ENCODE assay signal across 12 cellular contexts in the genomic region with DNA sequence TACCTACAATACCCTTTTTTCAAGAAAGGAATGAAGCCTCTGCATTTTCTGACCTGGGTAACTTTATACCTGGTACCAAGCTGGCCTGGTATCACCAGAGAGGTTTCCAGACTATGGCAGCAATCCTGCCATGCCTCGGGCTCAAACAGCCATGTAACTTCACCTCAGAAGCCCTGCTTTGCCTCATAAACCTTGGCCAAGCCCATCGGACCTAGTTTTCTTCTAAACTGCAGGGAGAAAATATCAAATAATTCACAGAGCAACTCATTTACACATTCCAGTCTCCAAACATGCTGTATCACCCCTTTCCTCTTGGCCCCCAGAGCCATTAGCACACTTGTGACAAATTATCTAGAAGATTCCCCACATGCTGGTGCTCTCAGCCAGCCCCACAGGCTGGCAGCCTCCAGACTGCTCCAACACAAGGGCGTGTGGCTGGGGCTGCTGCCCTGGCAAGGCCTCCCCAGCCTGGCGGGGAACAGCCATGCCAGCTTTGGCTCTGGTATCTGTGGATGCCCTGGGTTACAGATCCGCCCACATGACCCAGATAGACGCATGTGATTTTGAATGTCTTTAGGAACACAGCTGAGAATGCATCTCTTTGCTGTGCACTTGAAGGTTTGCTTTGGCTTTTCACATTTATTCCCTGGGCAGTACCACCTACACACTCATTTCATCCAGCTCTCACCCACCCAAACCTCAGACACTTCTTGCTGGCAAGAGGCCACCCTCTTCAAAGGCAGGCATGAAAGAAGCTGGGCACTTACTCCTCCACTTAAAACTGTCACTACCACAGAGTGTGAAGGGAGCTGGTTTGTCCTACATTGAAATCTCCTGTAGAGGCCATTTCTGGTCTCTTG.
DNase-seq lines count a peak whose midpoint lies in the region; ATAC-seq, FAIRE-seq and TF ChIP-seq lines count a peak whose summit lies in the region.
"Had no signal": no experiment of that assay in that cellular context is flagged by ENCODE, and none has a peak within 500 bp of the region (broad histone marks: within the 10 kb centered on the region; RNA-seq: fewer than 3 reads in every experiment).

No MANE protein-coding gene starts in this region.

- H3K9me3 Mint-ChIP-seq in memory B cell: peaks cover 7% of the 10 kb centered on the region

- H3K27me3 ChIP-seq in GM12878 (replicated peaks in 1 of 2; ENCODE audit: control insufficient read depth in 2 of 2, insufficient read depth in 2 of 2, low read length in 1 of 2) (no peaks in the 10 kb centered on the region), subcutaneous abdominal adipose tissue (ENCODE audit: control insufficient read depth in 5 of 5, insufficient read depth in 4 of 5, low read length in 5 of 5) (no peaks in the 10 kb centered on the region)

- peaks cover 5% of the 10 kb centered on the region for H3K36me3 Mint-ChIP-seq in memory B cell

- peak overlapping the region; percentile 92 for H3K27ac ChIP-seq in KOPT-K1 (ENCODE audit: low read depth, low read length, poor library complexity, severe bottlenecking)
- no peak overlapping the region for H3K27ac ChIP-seq in GM12878 (ENCODE audit: control insufficient read depth, insufficient read depth)
- H3K27ac ChIP-seq in subcutaneous abdominal adipose tissue (ENCODE audit: low read depth, low read length): peak overlapping the region; percentile 82

- TF ChIP-seq RAD21 in GM12878 (IDR thresholded peaks at IDR 0.05; ENCODE audit: insufficient read depth, low read depth, low read length): no peak

- H3K9ac ChIP-seq in GM12878 (ENCODE audit: control insufficient read depth, insufficient read depth, low read length) (no peak overlapping the region), subcutaneous abdominal adipose tissue (ENCODE audit: low read length in 5 of 5) (peak overlapping the region in 1 of 5 donors; percentile 3)

- WGBS in GM12878 (ENCODE audit: insufficient coverage, insufficient replicate concordance, low lambda C conversion rate, missing lambda C conversion rate): 72% methylated on average over 6 of the region's 6 CpGs

- ATAC-seq in GM12878: peak; percentile 9; the same call in 1 of the 3 replicates
- ATAC-seq in memory B cell (ENCODE audit: low read depth): no peak
- ATAC-seq in SK-N-SH treated with all-trans-retinoic acid at 6 μM for 48 hours: no peak
- no peak for ATAC-seq in HG02870 (IDR thresholded peaks at IDR 0.05; ENCODE audit: unreplicated experiment)
- ATAC-seq: activated T-cell treated with anti-CD3 and anti-CD28 coated beads, Interleukin-2, amount 50 U/mL, for 4 hours had no signal

- no peak for DNase-seq in GM12878 (ENCODE audit: low read depth, low spot score)
- no peak for DNase-seq in memory B cell (ENCODE audit: low spot score in 2 of 2)
- DNase-seq in NCI-H2029 treated with DMSO at 0.1 percent for 48 hours (lab: John Stamatoyannopoulos, UW): no peak
- no peak for DNase-seq in NCI-H226
- DNase-seq: activated T-cell treated with anti-CD3 and anti-CD28 coated beads, Interleukin-2, amount 50 U/mL, for 4 hours; cortex of kidney; stimulated activated CD4-positive, alpha-beta T cell treated with anti-CD3 and anti-CD28 coated beads, Interleukin-4, amount 100 ng/mL, for 24 hours; trophoblast cell had no signal

- BruUV-seq in GM12878 (replicated peaks; lab: Mats Ljungman, UMichigan): no TSS peak

- H3K4me2 ChIP-seq in GM12878 (ENCODE audit: control insufficient read depth, insufficient read depth): no peak overlapping the region

- no peaks in the 10 kb centered on the region for H4K20me1 ChIP-seq in GM12878 (ENCODE audit: control insufficient read depth, insufficient read depth)

- H3K36me3 ChIP-seq in KOPT-K1 (ENCODE audit: insufficient read depth, low read length): no peaks in the 10 kb centered on the region
- no peaks in the 10 kb centered on the region for H3K36me3 ChIP-seq in GM12878 (ENCODE audit: control insufficient read depth in 2 of 2, insufficient read depth in 2 of 2, low read length in 1 of 2)
- no peaks in the 10 kb centered on the region for H3K36me3 ChIP-seq in subcutaneous abdominal adipose tissue (ENCODE audit: control insufficient read depth in 5 of 5, insufficient read depth in 5 of 5, low read length in 5 of 5)

- no peak overlapping the region for H3K4me3 ChIP-seq in GM12878
- H3K4me3 ChIP-seq in subcutaneous abdominal adipose tissue (ENCODE audit: low read depth in 1 of 5, low read length in 5 of 5): no peak overlapping the region

- H3K9me3 ChIP-seq in KOPT-K1 (ENCODE audit: insufficient read depth, low read length, poor library complexity, severe bottlenecking) (peaks cover 8% of the 10 kb centered on the region), GM12878 (replicated peaks; ENCODE audit: control insufficient read depth, insufficient read depth, low read length) (peaks cover 2% of the 10 kb centered on the region; the same call in 1 of the 3 replicates), subcutaneous abdominal adipose tissue (ENCODE audit: control insufficient read depth in 5 of 5, low read length in 5 of 5) (peaks cover 0 to 5% (median 3%) of the 10 kb centered on the region in 5 donors)

- no peak for TF ChIP-seq POLR2A in GM12878 (IDR thresholded peaks at IDR 0.05; ENCODE audit: low read depth, low read length)

- H3K4me1 ChIP-seq in GM12878 (ENCODE audit: control insufficient read depth, insufficient read depth, low read length): peaks cover 13% of the 10 kb centered on the region
- peaks cover 0 to 37% (median 32%) of the 10 kb centered on the region in 5 donors for H3K4me1 ChIP-seq in subcutaneous abdominal adipose tissue (ENCODE audit: control insufficient read depth in 5 of 5, insufficient read depth in 5 of 5, low read length in 5 of 5)

- POLR2A ChIA-PET in GM12878 (lab: Charles Lee): interaction anchor here (0.8 to 1.2 kb wide), 2 partner anchors 44 to 70 kb away, joined by 3 read pairs; partner anchors contain the start of gene BCAR3

- TF ChIP-seq CTCF in GM12878 (IDR thresholded peaks at IDR 0.05 in 2 of 3, conservative IDR thresholded peaks at IDR 0.05 in 1 of 3; ENCODE audit: control insufficient read depth in 2 of 3, extremely low read depth in 1 of 3, insufficient read depth in 1 of 3, low read depth in 3 of 3, low read length in 3 of 3): no peak

- H3K79me2 ChIP-seq in GM12878 (ENCODE audit: control insufficient read depth, insufficient read depth, low read length): no peaks in the 10 kb centered on the region

- no peaks in the 10 kb centered on the region for H3K27me3 Mint-ChIP-seq in memory B cell

- RAD21 ChIA-PET in GM12878 (lab: Charles Lee; ENCODE audit: unreplicated experiment): interaction anchor here (1.6 to 3.9 kb wide), 4 partner anchors 47 to 92 kb away, joined by 4 to 24 read pairs (median 14); partner anchors contain the start of gene BCAR3

- H3K27ac Mint-ChIP-seq in memory B cell: peak overlapping the region; percentile 92

- no peak for FAIRE-seq in GM12878 (lab: Jason Lieb, UNC)

- H3K4me3 Mint-ChIP-seq in memory B cell: peak overlapping the region; percentile 25
- H3K4me3 Mint-ChIP-seq: activated T-cell treated with anti-CD3 and anti-CD28 coated beads, Interleukin-2, amount 50 U/mL, for 4 hours had no signal

- CTCF ChIA-PET in GM12878 (lab: Yijun Ruan, JAX): interaction anchor here (1.0 to 4.4 kb wide), 8 partner anchors 7 to 447 kb away, joined by 3 to 26 read pairs (median 4); no protein-coding TSS in a partner anchor

- peak overlapping the region; percentile 24; the same call in 1 of the 2 replicates for H2AFZ ChIP-seq in GM12878 (ENCODE audit: control insufficient read depth, low read depth, low read length)

- peaks cover 22% of the 10 kb centered on the region for H3K4me1 Mint-ChIP-seq in memory B cell

- SMC1A ChIA-PET in GM12878 (lab: Charles Lee; ENCODE audit: uncharacterized antibody, unreplicated experiment): interaction anchor here (0.7 to 5.0 kb wide), 17 partner anchors 9 to 136 kb away, joined by 3 to 39 read pairs (median 4); partner anchors contain the start of gene BCAR3

- no peak for TF ChIP-seq EP300 in GM12878 (IDR thresholded peaks at IDR 0.05; ENCODE audit: borderline replicate concordance in 1 of 2, control insufficient read depth in 1 of 2, low read depth in 2 of 2, low read length in 2 of 2)

- intact Hi-C loops in GM12878 (cut with micrococcal nuclease; ENCODE audit: unreplicated experiment): no loop called here

- in situ Hi-C loops in GM12878 (cut with MboI): no loop called here

TF ChIP-seq in GM12878, 131 proteins besides CTCF, POLR2A, EP300 and RAD21:
- TF ChIP-seq GATAD2B (conservative IDR thresholded peaks at IDR 0.05; ENCODE audit: low read depth) (0 out of 2 replicates have a peak, but pooled peaks have one; percentile 23), BCL11A (IDR thresholded peaks at IDR 0.05; ENCODE audit: low read depth, low read length) (no peak)
TF ChIP-seq in GM12878: peak in this region for 1.

TF ChIP-seq in SK-N-SH treated with all-trans-retinoic acid at 6 μM for 48 hours, 23 proteins besides CTCF, POLR2A, EP300 and RAD21 (continues in another document):
- TF ChIP-seq ZFP30 (CRISPR knock-in tag; IDR thresholded peaks at IDR 0.05): no peak
- no peak for TF ChIP-seq TCF4 (CRISPR knock-in tag; IDR thresholded peaks at IDR 0.05; ENCODE audit: borderline replicate concordance)
- no peak for TF ChIP-seq PPARA (CRISPR knock-in tag; IDR thresholded peaks at IDR 0.05; ENCODE audit: borderline replicate concordance)
- no peak for TF ChIP-seq TOX (CRISPR knock-in tag; IDR thresholded peaks at IDR 0.05; ENCODE audit: borderline replicate concordance)
- TF ChIP-seq, protein P1, sequence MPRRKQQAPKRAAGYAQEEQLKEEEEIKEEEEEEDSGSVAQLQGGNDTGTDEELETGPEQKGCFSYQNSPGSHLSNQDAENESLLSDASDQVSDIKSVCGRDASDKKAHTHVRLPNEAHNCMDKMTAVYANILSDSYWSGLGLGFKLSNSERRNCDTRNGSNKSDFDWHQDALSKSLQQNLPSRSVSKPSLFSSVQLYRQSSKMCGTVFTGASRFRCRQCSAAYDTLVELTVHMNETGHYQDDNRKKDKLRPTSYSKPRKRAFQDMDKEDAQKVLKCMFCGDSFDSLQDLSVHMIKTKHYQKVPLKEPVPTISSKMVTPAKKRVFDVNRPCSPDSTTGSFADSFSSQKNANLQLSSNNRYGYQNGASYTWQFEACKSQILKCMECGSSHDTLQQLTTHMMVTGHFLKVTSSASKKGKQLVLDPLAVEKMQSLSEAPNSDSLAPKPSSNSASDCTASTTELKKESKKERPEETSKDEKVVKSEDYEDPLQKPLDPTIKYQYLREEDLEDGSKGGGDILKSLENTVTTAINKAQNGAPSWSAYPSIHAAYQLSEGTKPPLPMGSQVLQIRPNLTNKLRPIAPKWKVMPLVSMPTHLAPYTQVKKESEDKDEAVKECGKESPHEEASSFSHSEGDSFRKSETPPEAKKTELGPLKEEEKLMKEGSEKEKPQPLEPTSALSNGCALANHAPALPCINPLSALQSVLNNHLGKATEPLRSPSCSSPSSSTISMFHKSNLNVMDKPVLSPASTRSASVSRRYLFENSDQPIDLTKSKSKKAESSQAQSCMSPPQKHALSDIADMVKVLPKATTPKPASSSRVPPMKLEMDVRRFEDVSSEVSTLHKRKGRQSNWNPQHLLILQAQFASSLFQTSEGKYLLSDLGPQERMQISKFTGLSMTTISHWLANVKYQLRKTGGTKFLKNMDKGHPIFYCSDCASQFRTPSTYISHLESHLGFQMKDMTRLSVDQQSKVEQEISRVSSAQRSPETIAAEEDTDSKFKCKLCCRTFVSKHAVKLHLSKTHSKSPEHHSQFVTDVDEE (CRISPR knock-in tag; IDR thresholded peaks at IDR 0.05): no peak
- no peak for TF ChIP-seq OSR1 (CRISPR knock-in tag; IDR thresholded peaks at IDR 0.05)
- TF ChIP-seq ZC3H10 (CRISPR knock-in tag; IDR thresholded peaks at IDR 0.05): no peak
